Comparison of ENCODE assay signal across 8 cellular contexts in the genomic region with DNA sequence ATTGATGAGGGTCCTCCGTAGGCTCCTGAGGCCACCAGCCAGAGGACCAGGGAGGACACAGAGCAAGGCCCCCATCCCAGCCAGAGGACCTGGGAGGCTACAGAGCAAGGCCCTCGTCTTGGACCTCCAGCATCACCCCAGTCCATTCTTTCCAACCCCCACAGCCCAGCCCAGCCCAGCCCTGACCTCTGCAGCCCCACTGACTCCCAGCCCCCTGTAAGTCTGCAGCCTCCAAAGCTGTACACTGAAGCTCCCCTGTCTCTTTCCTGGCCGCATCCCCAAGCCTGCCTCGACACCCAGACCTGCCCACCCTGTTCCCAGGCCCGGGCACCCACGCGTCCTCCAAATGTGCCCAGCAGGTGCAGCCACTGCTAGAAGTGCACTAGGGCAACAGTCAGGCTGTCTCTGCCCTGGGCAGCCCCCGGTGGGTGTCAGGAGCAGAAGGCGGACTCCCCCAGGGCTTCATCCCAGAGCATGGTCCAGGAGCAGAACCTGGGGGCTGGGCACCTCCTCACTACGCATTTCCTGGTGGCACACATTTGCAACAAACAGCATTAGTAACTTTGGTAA. TPM values are rescaled to one million over a fixed set of nuclear protein-coding genes. Genes with fewer than 3 reads are reported as not detected.
DNase-seq lines count a peak whose midpoint lies in the region; ATAC-seq and TF ChIP-seq lines count a peak whose summit lies in the region.
"Had no signal": no experiment of that assay in that cellular context is flagged by ENCODE, and none has a peak within 500 bp of the region (broad histone marks: within the 10 kb centered on the region; RNA-seq: fewer than 3 reads in every experiment).

No MANE protein-coding gene starts in this region.

- H3K27ac ChIP-seq in IMR-90 (ENCODE audit: insufficient read depth, low read length) = no peak overlapping the region

- intact Hi-C loops in IMR-90 (cut with micrococcal nuclease) = no loop called here

- no peak for TF ChIP-seq POLR2A in IMR-90 (IDR thresholded peaks at IDR 0.05; ENCODE audit: low read depth, low read length)

- H3K4me1 Mint-ChIP-seq in activated naive CD8-positive, alpha-beta T cell treated with anti-CD3 and anti-CD28 coated beads, Interleukin-2, amount 10 ng/mL, durations not matched to agents 7 days and 5 days = peaks cover 6% of the 10 kb centered on the region
- peaks cover 0 to 14% of the 10 kb centered on the region in 2 donors for H3K4me1 Mint-ChIP-seq in immature natural killer cell
- H3K4me1 Mint-ChIP-seq in stimulated activated memory B cell treated with anti-CD40 and anti-IgM and Interleukin-4, amounts not matched to agents 10 μg/mL and 1 μg/mL and 100 μg/mL, for 72 hours = peaks cover 41% of the 10 kb centered on the region

- H2BK15ac ChIP-seq in IMR-90 (ENCODE audit: low read depth, low read length) = no peak overlapping the region

- H3K9me1 ChIP-seq in IMR-90 (ENCODE audit: insufficient read depth, low read length) = 0 out of 2 replicates have a peak, but pooled peaks cover 3% of the 10 kb centered on the region

- H3K9me3 Mint-ChIP-seq in activated naive CD8-positive, alpha-beta T cell treated with anti-CD3 and anti-CD28 coated beads, Interleukin-2, amount 10 ng/mL, durations not matched to agents 7 days and 5 days = no peaks in the 10 kb centered on the region
- no peaks in the 10 kb centered on the region for H3K9me3 Mint-ChIP-seq in immature natural killer cell
- no peaks in the 10 kb centered on the region for H3K9me3 Mint-ChIP-seq in stimulated activated memory B cell treated with anti-CD40 and anti-IgM and Interleukin-4, amounts not matched to agents 10 μg/mL and 1 μg/mL and 100 μg/mL, for 72 hours

- H3K4me1 ChIP-seq in IMR-90 (ENCODE audit: control insufficient read depth, insufficient read depth, low read length) = peaks cover 37% of the 10 kb centered on the region

- H4K91ac ChIP-seq in IMR-90 (ENCODE audit: insufficient read depth, low read depth, low read length) = no peak overlapping the region

- DNase-seq in IMR-90 (no peak), immature natural killer cell (no peak)
- no peak for DNase-seq in activated naive CD8-positive, alpha-beta T cell treated with anti-CD3 and anti-CD28 coated beads, Interleukin-2, amount 10 ng/mL, durations not matched to agents 7 days and 5 days
- DNase-seq in activated CD8-positive, alpha-beta memory T cell treated with anti-CD3 and anti-CD28 coated beads, Interleukin-2, amount 50 U/mL, for 4 hours = no peak
- DNase-seq: Kasumi-1 had no signal

- POLR2A ChIA-PET in IMR-90 (lab: Charles Lee; ENCODE audit: unreplicated experiment) = interaction anchor here (1.1 kb wide), 1 partner anchor 12 kb away, joined by 3 read pairs; no protein-coding TSS in a partner anchor
- POLR2A ChIA-PET in activated naive CD8-positive, alpha-beta T cell treated with anti-CD3 and anti-CD28 coated beads, Interleukin-2, amount 10 ng/mL, durations not matched to agents 7 days and 5 days (lab: Charles Lee) = interaction anchor here (1.1 to 1.4 kb wide), 3 partner anchors 12 to 334 kb away, joined by 3 to 6 read pairs (median 4); partner anchors contain the start of gene ISG15

- no peak for ATAC-seq in IMR-90 (ENCODE audit: low read depth)
- no peak for ATAC-seq in activated naive CD8-positive, alpha-beta T cell treated with anti-CD3 and anti-CD28 coated beads, Interleukin-2, amount 10 ng/mL, durations not matched to agents 7 days and 5 days (ENCODE audit: low read depth)
- no peak for ATAC-seq in stimulated activated memory B cell treated with anti-CD40 and anti-IgM and Interleukin-4, amounts not matched to agents 10 μg/mL and 1 μg/mL and 100 μg/mL, for 72 hours
- no peak for ATAC-seq in HG03521 (IDR thresholded peaks at IDR 0.05; ENCODE audit: unreplicated experiment)
- no peak for ATAC-seq in esophagus mucosa

- no peaks in the 10 kb centered on the region for H3K36me3 Mint-ChIP-seq in activated naive CD8-positive, alpha-beta T cell treated with anti-CD3 and anti-CD28 coated beads, Interleukin-2, amount 10 ng/mL, durations not matched to agents 7 days and 5 days
- no peaks in the 10 kb centered on the region for H3K36me3 Mint-ChIP-seq in immature natural killer cell
- no peaks in the 10 kb centered on the region for H3K36me3 Mint-ChIP-seq in stimulated activated memory B cell treated with anti-CD40 and anti-IgM and Interleukin-4, amounts not matched to agents 10 μg/mL and 1 μg/mL and 100 μg/mL, for 72 hours

- no peak for TF ChIP-seq CTCF in IMR-90 (conservative IDR thresholded peaks at IDR 0.05; ENCODE audit: low read depth, low read length)

- in situ Hi-C loops in IMR-90 (cut with MboI; ENCODE audit: low sequenced_read_pairs) = no loop called here

- peak overlapping the region; percentile 22 for H3K4me3 Mint-ChIP-seq in activated naive CD8-positive, alpha-beta T cell treated with anti-CD3 and anti-CD28 coated beads, Interleukin-2, amount 10 ng/mL, durations not matched to agents 7 days and 5 days
- peak overlapping the region in 4 of 5 donors; percentile 42 to 68 (median 50) for H3K4me3 Mint-ChIP-seq in immature natural killer cell
- no peak overlapping the region for H3K4me3 Mint-ChIP-seq in stimulated activated memory B cell treated with anti-CD40 and anti-IgM and Interleukin-4, amounts not matched to agents 10 μg/mL and 1 μg/mL and 100 μg/mL, for 72 hours

- H2AFZ ChIP-seq in IMR-90 (replicated peaks; ENCODE audit: low read length, poor library complexity) = no peak overlapping the region

- no peak overlapping the region for H2BK20ac ChIP-seq in IMR-90 (ENCODE audit: low read depth, low read length)

- H3K14ac ChIP-seq in IMR-90 (replicated peaks; ENCODE audit: low read depth, low read length) = no peak overlapping the region

- peaks cover 3 to 61% of the 10 kb centered on the region in 2 experiments; a peak in 3 of 4 replicates for H3K79me1 ChIP-seq in IMR-90 (ENCODE audit: low read depth in 1 of 2, low read length in 2 of 2)

- peak overlapping the region; percentile 100; the same call in 1 of the 2 replicates for H3K4me3 ChIP-seq in IMR-90 (ENCODE audit: insufficient read depth, low read depth, low read length)

- H3K27me3 ChIP-seq in IMR-90 (ENCODE audit: control insufficient read depth, insufficient read depth, low read length) = no peaks in the 10 kb centered on the region

- H3K9me3 ChIP-seq in IMR-90 (ENCODE audit: control insufficient read depth, insufficient read depth, low read length) = no peaks in the 10 kb centered on the region

- 92% methylated on average over 7 of the region's 10 CpGs; no CpG with 5 or more reads in 1 of the 2 experiments for WGBS in IMR-90 (ENCODE audit: extremely low coverage in 2 of 2, insufficient read length in 1 of 2), 2 experiments

- peak overlapping the region; percentile 12; the same call in 1 of the 2 replicates for H3K23ac ChIP-seq in IMR-90 (ENCODE audit: low read depth, low read length)

- dilution Hi-C loops in IMR-90 (cut with HindIII; ENCODE audit: low sequenced_read_pairs, unreplicated experiment) = no loop called here

- no peak overlapping the region; the same call in 1 of the 2 replicates for H2AK5ac ChIP-seq in IMR-90 (ENCODE audit: low read depth, low read length)

- peak overlapping the region; percentile 94 for H2AK9ac ChIP-seq in IMR-90 (replicated peaks; ENCODE audit: low read depth, low read length, poor library complexity)

- no peak overlapping the region for H3K4ac ChIP-seq in IMR-90 (ENCODE audit: low read depth, low read length)

- no peak for TF ChIP-seq RAD21 in IMR-90 (IDR thresholded peaks at IDR 0.05; ENCODE audit: low read length)

- H2BK5ac ChIP-seq in IMR-90 (ENCODE audit: low read depth, low read length, poor library complexity, severe bottlenecking) = no peak overlapping the region

- H3K56ac ChIP-seq in IMR-90 (ENCODE audit: extremely low read depth, insufficient read depth, low read length) = no peak overlapping the region

- no peak overlapping the region for H2BK120ac ChIP-seq in IMR-90 (ENCODE audit: low read depth, low read length)

- H4K5ac ChIP-seq in IMR-90 (ENCODE audit: low read depth, low read length) = no peak overlapping the region

- H3K9ac ChIP-seq in IMR-90 (ENCODE audit: low read depth, low read length) = no peak overlapping the region; the same call in 1 of the 2 replicates

- H4K20me1 ChIP-seq in IMR-90 (ENCODE audit: insufficient read depth, low read length) = peaks cover 64% of the 10 kb centered on the region

- peak overlapping the region; percentile 61 for H3K27ac Mint-ChIP-seq in activated naive CD8-positive, alpha-beta T cell treated with anti-CD3 and anti-CD28 coated beads, Interleukin-2, amount 10 ng/mL, durations not matched to agents 7 days and 5 days
- no peak overlapping the region for H3K27ac Mint-ChIP-seq in immature natural killer cell
- peak overlapping the region; percentile 64 for H3K27ac Mint-ChIP-seq in stimulated activated memory B cell treated with anti-CD40 and anti-IgM and Interleukin-4, amounts not matched to agents 10 μg/mL and 1 μg/mL and 100 μg/mL, for 72 hours

- H3K4me2 ChIP-seq in IMR-90 (ENCODE audit: low read depth, low read length) = peak overlapping the region; percentile 95

- H4K8ac ChIP-seq in IMR-90 (ENCODE audit: low read depth in 2 of 2, low read length in 2 of 2) = no peak overlapping the region

- CTCF ChIA-PET in IMR-90 (lab: Yijun Ruan, JAX) = no interaction called here

- H3K18ac ChIP-seq in IMR-90 (ENCODE audit: low read depth, low read length) = no peak overlapping the region

- BruUV-seq in IMR-90 (replicated peaks; lab: Mats Ljungman, UMichigan) = no TSS peak

- H3K36me3 ChIP-seq in IMR-90 (ENCODE audit: control insufficient read depth, insufficient read depth, low read length) = peaks cover 7% of the 10 kb centered on the region; the same call in 1 of the 2 replicates

- peaks cover 3% of the 10 kb centered on the region for H3K27me3 Mint-ChIP-seq in activated naive CD8-positive, alpha-beta T cell treated with anti-CD3 and anti-CD28 coated beads, Interleukin-2, amount 10 ng/mL, durations not matched to agents 7 days and 5 days
- peaks cover 0 to 2% (median 0%) of the 10 kb centered on the region in 3 donors for H3K27me3 Mint-ChIP-seq in immature natural killer cell (ENCODE audit: low read depth in 3 of 3)
- peaks cover 3% of the 10 kb centered on the region for H3K27me3 Mint-ChIP-seq in stimulated activated memory B cell treated with anti-CD40 and anti-IgM and Interleukin-4, amounts not matched to agents 10 μg/mL and 1 μg/mL and 100 μg/mL, for 72 hours

RNA-seq across cellular contexts. Expression of gene DVL1, which starts 2.1 kb away (rescaled TPM):
- total RNA-seq in IMR-90 (2012; rRNA removed) = 27.2 and 27.5 TPM in 2 replicates
- 35.9 and 47.6 TPM in 2 replicates for polyA plus RNA-seq in IMR-90 (2012; rRNA removed)
- polyA plus RNA-seq in IMR-90 (2012; cell fraction: cytosol; rRNA removed) = 17.5 and 35.8 TPM in 2 replicates
- polyA plus RNA-seq in IMR-90 (2012; cell fraction: nucleus; rRNA removed; ENCODE audit: low replicate concordance) = 176 and 462 TPM in 2 replicates
- total RNA-seq in activated naive CD8-positive, alpha-beta T cell treated with anti-CD3 and anti-CD28 coated beads, Interleukin-2, amount 10 ng/mL, durations not matched to agents 7 days and 5 days = 10 to 100 TPM; 35.5 to 37.4 TPM
- 1 to 10 TPM in 2 of 3 donors, under 1 TPM in 1; 0.78 to 1.5 (median 1.4) TPM for polyA plus RNA-seq in immature natural killer cell
- total RNA-seq in esophagus mucosa = 48.5 TPM

RNA-seq across cellular contexts. Expression of gene MXRA8, which starts 11.2 kb away (rescaled TPM):
- 92.5 and 97.8 TPM in 2 replicates for total RNA-seq in IMR-90 (2012; rRNA removed)
- 469 and 502 TPM in 2 replicates for polyA plus RNA-seq in IMR-90 (2012; rRNA removed)
- polyA plus RNA-seq in IMR-90 (2012; cell fraction: cytosol; rRNA removed) = 392 and 634 TPM in 2 replicates
- polyA plus RNA-seq in IMR-90 (2012; cell fraction: nucleus; rRNA removed; ENCODE audit: low replicate concordance) = 1,013 and 2,455 TPM in 2 replicates
- total RNA-seq in activated naive CD8-positive, alpha-beta T cell treated with anti-CD3 and anti-CD28 coated beads, Interleukin-2, amount 10 ng/mL, durations not matched to agents 7 days and 5 days = 1 to 10 TPM in 1 of 2 experiments, under 1 TPM in 1; 0.51 to 1.2 TPM
- polyA plus RNA-seq in immature natural killer cell = not detected
- 2.0 TPM for total RNA-seq in esophagus mucosa

RNA-seq across cellular contexts. Expression of gene TAS1R3, which starts 16.0 kb away (rescaled TPM):
- under 0.01 TPM in 1 of 2 replicates, not detected in the other for total RNA-seq in IMR-90 (2012; rRNA removed)
- 0.05 and 0.06 TPM in 2 replicates for polyA plus RNA-seq in IMR-90 (2012; rRNA removed)
- polyA plus RNA-seq in IMR-90 (2012; cell fraction: cytosol; rRNA removed) = 0.04 TPM in 1 of 2 replicates, not detected in the other
- 0.56 and 1.9 TPM in 2 replicates for polyA plus RNA-seq in IMR-90 (2012; cell fraction: nucleus; rRNA removed; ENCODE audit: low replicate concordance)
- 1 to 10 TPM; 1.2 to 1.3 TPM for total RNA-seq in activated naive CD8-positive, alpha-beta T cell treated with anti-CD3 and anti-CD28 coated beads, Interleukin-2, amount 10 ng/mL, durations not matched to agents 7 days and 5 days
- under 1 TPM in 1 of 3 donors, not detected in 2; 0.08 TPM for polyA plus RNA-seq in immature natural killer cell
- 0.56 TPM for total RNA-seq in esophagus mucosa

RNA-seq across cellular contexts. Expression of gene CPTP, which starts 22.5 kb away (rescaled TPM):
- total RNA-seq in IMR-90 (2012; rRNA removed) (2.7 and 3.1 TPM in 2 replicates), esophagus mucosa (25.1 TPM)
- polyA plus RNA-seq in IMR-90 (2012; rRNA removed) (12.1 and 15.4 TPM in 2 replicates), immature natural killer cell (10 to 100 TPM in 2 of 3 donors, 1 to 10 TPM in 1; 9.2 to 23.7 (median 10.5) TPM)
- 7.4 and 21.9 TPM in 2 replicates for polyA plus RNA-seq in IMR-90 (2012; cell fraction: cytosol; rRNA removed)
- polyA plus RNA-seq in IMR-90 (2012; cell fraction: nucleus; rRNA removed; ENCODE audit: low replicate concordance) = 5.6 and 16.7 TPM in 2 replicates
- total RNA-seq in activated naive CD8-positive, alpha-beta T cell treated with anti-CD3 and anti-CD28 coated beads, Interleukin-2, amount 10 ng/mL, durations not matched to agents 7 days and 5 days = 10 to 100 TPM; 19.3 TPM

RNA-seq across cellular contexts. Expression of gene INTS11, which starts 22.7 kb away (rescaled TPM):
- total RNA-seq in IMR-90 (2012; rRNA removed) (52.5 and 56.1 TPM in 2 replicates), esophagus mucosa (54.0 TPM)
- polyA plus RNA-seq in IMR-90 (2012; rRNA removed) (123 and 134 TPM in 2 replicates), immature natural killer cell (10 to 100 TPM; 62.1 to 68.8 (median 67.5) TPM)
- 64.0 and 101 TPM in 2 replicates for polyA plus RNA-seq in IMR-90 (2012; cell fraction: cytosol; rRNA removed)
- polyA plus RNA-seq in IMR-90 (2012; cell fraction: nucleus; rRNA removed; ENCODE audit: low replicate concordance) = 495 and 1,105 TPM in 2 replicates
- total RNA-seq in activated naive CD8-positive, alpha-beta T cell treated with anti-CD3 and anti-CD28 coated beads, Interleukin-2, amount 10 ng/mL, durations not matched to agents 7 days and 5 days = 100 to 1,000 TPM; 143 to 158 TPM

Comparison
In these comparisons a context has a peak if more than half of its experiments do, and no peak if none do; other contexts are left out.
1. H3K27ac Mint-ChIP-seq: peak in activated naive CD8-positive, alpha-beta T cell treated with anti-CD3 and anti-CD28 coated beads, Interleukin-2, amount 10 ng/mL, durations not matched to agents 7 days and 5 days (single experiment) and stimulated activated memory B cell treated with anti-CD40 and anti-IgM and Interleukin-4, amounts not matched to agents 10 μg/mL and 1 μg/mL and 100 μg/mL, for 72 hours (single experiment); none in immature natural killer cell (0 of 6).
2. RNA of gene MXRA8, which starts 11.2 kb away (total RNA-seq): 92.5 to 97.8 TPM in IMR-90; 2.0 TPM in esophagus mucosa (single experiment) and 0.51 to 1.2 TPM in activated naive CD8-positive, alpha-beta T cell treated with anti-CD3 and anti-CD28 coated beads, Interleukin-2, amount 10 ng/mL, durations not matched to agents 7 days and 5 days; every median in the first group is over 10 times any median in the second.